In genomic region chr12:52836042-52836466, GRCh38 we compare ENCODE assay signal across 10 cellular contexts. TPM values are rescaled to one million over a fixed set of nuclear protein-coding genes. Genes with fewer than 3 reads are reported as not detected.
DNase-seq lines count a peak whose midpoint lies in the region; ATAC-seq and TF ChIP-seq lines count a peak whose summit lies in the region.
"Had no signal": no experiment of that assay in that cellular context is flagged by ENCODE, and none has a peak within 500 bp of the region (broad histone marks: within the 10 kb centered on the region; RNA-seq: fewer than 3 reads in every experiment).

No MANE protein-coding gene starts in this region.

- CTCF ChIA-PET in activated CD4-positive, alpha-beta T cell treated with anti-CD3 and anti-CD28 coated beads, Interleukin-2, amount 10 ng/mL, durations not matched to agents 7 days and 5 days (lab: Charles Lee), result interaction anchor here (1.0 to 1.1 kb wide), 2 partner anchors 44 to 524 kb away, joined by 3 to 4 read pairs; no protein-coding TSS in a partner anchor

- H3K27ac ChIP-seq in right cardiac atrium (ENCODE audit: low read length) (no peak overlapping the region), right atrium auricular region (no peak overlapping the region), tibial artery (no peak overlapping the region)

- POLR2A ChIA-PET in activated CD4-positive, alpha-beta T cell treated with anti-CD3 and anti-CD28 coated beads, Interleukin-2, amount 10 ng/mL, durations not matched to agents 7 days and 5 days (lab: Charles Lee), result no interaction called here

- H3K4me3 ChIP-seq in choroid plexus epithelial cell (ENCODE audit: low read depth, low read length) (no peak overlapping the region), right cardiac atrium (ENCODE audit: low read length) (no peak overlapping the region), right atrium auricular region (no peak overlapping the region), tibial artery (no peak overlapping the region)

- ATAC-seq in right cardiac atrium, result no peak
- ATAC-seq in HG03439 (IDR thresholded peaks at IDR 0.05; ENCODE audit: unreplicated experiment), result no peak
- ATAC-seq: Right ventricle myocardium inferior had no signal

- no peak overlapping the region for H3K4me3 Mint-ChIP-seq in activated CD4-positive, alpha-beta T cell treated with anti-CD3 and anti-CD28 coated beads, Interleukin-2, amount 10 ng/mL, durations not matched to agents 7 days and 5 days

- H3K36me3 Mint-ChIP-seq in activated CD4-positive, alpha-beta T cell treated with anti-CD3 and anti-CD28 coated beads, Interleukin-2, amount 10 ng/mL, durations not matched to agents 7 days and 5 days (ENCODE audit: low read depth), result no peaks in the 10 kb centered on the region

- H3K27ac Mint-ChIP-seq in activated CD4-positive, alpha-beta T cell treated with anti-CD3 and anti-CD28 coated beads, Interleukin-2, amount 10 ng/mL, durations not matched to agents 7 days and 5 days, result peak overlapping the region; percentile 9

- H3K27me3 ChIP-seq in right cardiac atrium (ENCODE audit: control insufficient read depth, insufficient read depth) (no peaks in the 10 kb centered on the region), right atrium auricular region (no peaks in the 10 kb centered on the region), tibial artery (peaks cover 0 to 40% of the 10 kb centered on the region in 2 donors)

- H3K9me3 Mint-ChIP-seq in activated CD4-positive, alpha-beta T cell treated with anti-CD3 and anti-CD28 coated beads, Interleukin-2, amount 10 ng/mL, durations not matched to agents 7 days and 5 days, result no peaks in the 10 kb centered on the region

- DNase-seq in GDM1 (lab: John Stamatoyannopoulos, UW) (peak; percentile 62), choroid plexus epithelial cell (ENCODE audit: low read depth) (peak; percentile 57), right cardiac atrium (no peak), right atrium auricular region (ENCODE audit: low spot score) (no peak), tibial artery (no peak)
- DNase-seq in activated CD4-positive, alpha-beta T cell treated with anti-CD3 and anti-CD28 coated beads, Interleukin-2, amount 10 ng/mL, durations not matched to agents 7 days and 5 days, result no peak
- DNase-seq in stimulated activated CD4-positive, alpha-beta T cell treated with anti-CD3 and anti-CD28 coated beads, Interleukin-2, amount 100 ng/mL, for 24 hours, result peak; percentile 60 to 62
- DNase-seq: glutamatergic neuron had no signal

- intact Hi-C loops in right cardiac atrium (cut with DNase I) (no loop called here), tibial artery (cut with DNase I; ENCODE audit: low total_unique reads) (no loop called here)

- no peaks in the 10 kb centered on the region for H3K9me3 ChIP-seq in right cardiac atrium (ENCODE audit: control insufficient read depth, low read length)
- no peaks in the 10 kb centered on the region for H3K9me3 ChIP-seq in right atrium auricular region
- no peaks in the 10 kb centered on the region for H3K9me3 ChIP-seq in tibial artery

- H3K4me1 ChIP-seq in right cardiac atrium (ENCODE audit: control insufficient read depth, insufficient read depth, low read length), result no peaks in the 10 kb centered on the region
- no peaks in the 10 kb centered on the region for H3K4me1 ChIP-seq in right atrium auricular region
- H3K4me1 ChIP-seq in tibial artery, result no peaks in the 10 kb centered on the region

- no peaks in the 10 kb centered on the region for H3K27me3 Mint-ChIP-seq in activated CD4-positive, alpha-beta T cell treated with anti-CD3 and anti-CD28 coated beads, Interleukin-2, amount 10 ng/mL, durations not matched to agents 7 days and 5 days

- H3K36me3 ChIP-seq in right atrium auricular region (no peaks in the 10 kb centered on the region), tibial artery (no peaks in the 10 kb centered on the region)

- WGBS in right cardiac atrium, result 56% methylated on average over 7 of the region's 7 CpGs

- TF ChIP-seq CTCF in choroid plexus epithelial cell (conservative IDR thresholded peaks at IDR 0.05; ENCODE audit: low read depth, low read length), result no peak
- no peak for TF ChIP-seq CTCF in right atrium auricular region (IDR thresholded peaks at IDR 0.05)
- TF ChIP-seq CTCF in tibial artery (IDR thresholded peaks at IDR 0.05), result no peak

- H3K4me1 Mint-ChIP-seq in activated CD4-positive, alpha-beta T cell treated with anti-CD3 and anti-CD28 coated beads, Interleukin-2, amount 10 ng/mL, durations not matched to agents 7 days and 5 days, result peaks cover 22% of the 10 kb centered on the region

RNA-seq across cellular contexts. Expression of gene KRT79, which starts 1.9 kb away (rescaled TPM):
- total RNA-seq in activated CD4-positive, alpha-beta T cell treated with anti-CD3 and anti-CD28 coated beads, Interleukin-2, amount 10 ng/mL, durations not matched to agents 7 days and 5 days, result not detected
- total RNA-seq in right cardiac atrium (not detected), right atrium auricular region (not detected)
- polyA plus RNA-seq in right cardiac atrium, result 0.09 TPM
- total RNA-seq: Right ventricle myocardium inferior had no signal

RNA-seq across cellular contexts. Expression of gene KRT78, which starts 12.7 kb away (rescaled TPM):
- total RNA-seq in activated CD4-positive, alpha-beta T cell treated with anti-CD3 and anti-CD28 coated beads, Interleukin-2, amount 10 ng/mL, durations not matched to agents 7 days and 5 days, result not detected
- not detected for total RNA-seq in right cardiac atrium
- polyA plus RNA-seq in right cardiac atrium, result 0.02 TPM
- not detected for total RNA-seq in right atrium auricular region
- total RNA-seq: Right ventricle myocardium inferior had no signal

RNA-seq across cellular contexts. Expression of gene KRT4, which starts 22.1 kb away (rescaled TPM):
- total RNA-seq in activated CD4-positive, alpha-beta T cell treated with anti-CD3 and anti-CD28 coated beads, Interleukin-2, amount 10 ng/mL, durations not matched to agents 7 days and 5 days, result not detected
- total RNA-seq in right cardiac atrium (not detected), right atrium auricular region (not detected)
- polyA plus RNA-seq in right cardiac atrium, result 0.20 TPM
- total RNA-seq: Right ventricle myocardium inferior had no signal

RNA-seq across cellular contexts. Expression of gene KRT3, which starts 40.1 kb away (rescaled TPM):
- total RNA-seq in activated CD4-positive, alpha-beta T cell treated with anti-CD3 and anti-CD28 coated beads, Interleukin-2, amount 10 ng/mL, durations not matched to agents 7 days and 5 days, result not detected
- not detected for total RNA-seq in right cardiac atrium
- polyA plus RNA-seq in right cardiac atrium, result not detected
- total RNA-seq in right atrium auricular region, result not detected
- total RNA-seq: Right ventricle myocardium inferior had no signal

RNA-seq across cellular contexts. Expression of gene KRT76, which starts 58.9 kb away (rescaled TPM):
- not detected for total RNA-seq in activated CD4-positive, alpha-beta T cell treated with anti-CD3 and anti-CD28 coated beads, Interleukin-2, amount 10 ng/mL, durations not matched to agents 7 days and 5 days
- total RNA-seq in right cardiac atrium (not detected), right atrium auricular region (not detected)
- polyA plus RNA-seq in right cardiac atrium, result not detected
- total RNA-seq: Right ventricle myocardium inferior had no signal

Comparison
In these comparisons a context has a peak if more than half of its experiments do, and no peak if none do; other contexts are left out.
1. DNase-seq: peak in GDM1 (single experiment), choroid plexus epithelial cell (single experiment) and stimulated activated CD4-positive, alpha-beta T cell treated with anti-CD3 and anti-CD28 coated beads, Interleukin-2, amount 100 ng/mL, for 24 hours (2 of 2); none in activated CD4-positive, alpha-beta T cell treated with anti-CD3 and anti-CD28 coated beads, Interleukin-2, amount 10 ng/mL, durations not matched to agents 7 days and 5 days (single experiment), right cardiac atrium (0 of 3), right atrium auricular region (single experiment) and tibial artery (0 of 2).